2 cellular contexts compared by ENCODE assay signal in the genomic region with DNA sequence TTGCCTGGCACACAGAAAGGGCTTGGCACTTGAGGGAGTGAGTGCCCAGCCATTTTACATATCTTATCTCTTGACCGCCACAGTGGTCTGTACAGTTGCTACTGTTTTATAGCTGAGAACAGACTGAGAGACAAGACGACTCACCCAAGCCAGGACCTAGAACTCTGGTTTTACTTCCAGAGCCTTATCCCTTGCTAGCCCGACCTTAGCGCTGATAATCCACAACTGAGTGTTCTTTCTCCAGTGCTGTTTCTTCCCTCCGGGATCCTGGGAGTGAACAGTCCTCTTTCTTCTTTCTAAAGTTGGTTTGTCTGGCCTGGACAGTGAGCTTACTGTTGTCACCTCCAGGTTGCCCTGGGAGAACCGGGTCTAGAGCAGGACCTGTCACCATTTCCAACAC.
TF ChIP-seq lines count a peak whose summit lies in the region.

No MANE protein-coding gene starts in this region.

TF ChIP-seq in IMR-90, 13 proteins besides CTCF, POLR2A, EP300 and RAD21:
- no peak for TF ChIP-seq CHD1 (IDR thresholded peaks at IDR 0.05; ENCODE audit: low read depth, low read length)
- no peak for TF ChIP-seq MAZ (IDR thresholded peaks at IDR 0.05; ENCODE audit: borderline replicate concordance, low read depth, low read length)
- TF ChIP-seq USF2 (IDR thresholded peaks at IDR 0.05; ENCODE audit: low read depth, low read length): no peak
- no peak for TF ChIP-seq CEBPB (IDR thresholded peaks at IDR 0.05; ENCODE audit: low read depth, low read length)
- TF ChIP-seq NFE2L2 (IDR thresholded peaks at IDR 0.05; ENCODE audit: low read depth, low read length): no peak
- TF ChIP-seq, protein P1, sequence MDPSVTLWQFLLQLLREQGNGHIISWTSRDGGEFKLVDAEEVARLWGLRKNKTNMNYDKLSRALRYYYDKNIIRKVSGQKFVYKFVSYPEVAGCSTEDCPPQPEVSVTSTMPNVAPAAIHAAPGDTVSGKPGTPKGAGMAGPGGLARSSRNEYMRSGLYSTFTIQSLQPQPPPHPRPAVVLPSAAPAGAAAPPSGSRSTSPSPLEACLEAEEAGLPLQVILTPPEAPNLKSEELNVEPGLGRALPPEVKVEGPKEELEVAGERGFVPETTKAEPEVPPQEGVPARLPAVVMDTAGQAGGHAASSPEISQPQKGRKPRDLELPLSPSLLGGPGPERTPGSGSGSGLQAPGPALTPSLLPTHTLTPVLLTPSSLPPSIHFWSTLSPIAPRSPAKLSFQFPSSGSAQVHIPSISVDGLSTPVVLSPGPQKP (IDR thresholded peaks at IDR 0.05; ENCODE audit: borderline replicate concordance, low read depth, low read length): no peak
- no peak for TF ChIP-seq BHLHE40 (IDR thresholded peaks at IDR 0.05; ENCODE audit: low read depth, low read length)
- TF ChIP-seq MXI1 (IDR thresholded peaks at IDR 0.05; ENCODE audit: borderline replicate concordance, low read depth, low read length): no peak
- no peak for TF ChIP-seq FOS (IDR thresholded peaks at IDR 0.05; ENCODE audit: low read depth, low read length)
- TF ChIP-seq SMC3 (IDR thresholded peaks at IDR 0.05; ENCODE audit: low read depth, low read length): no peak
- no peak for TF ChIP-seq MAFK (IDR thresholded peaks at IDR 0.05; ENCODE audit: low read depth, low read length)
- TF ChIP-seq RFX5 (IDR thresholded peaks at IDR 0.05; ENCODE audit: low read depth, low read length): no peak
- no peak for TF ChIP-seq RCOR1 (IDR thresholded peaks at IDR 0.05; ENCODE audit: insufficient replicate concordance, low read length)
TF ChIP-seq in IMR-90: peak in this region for 0.

TF ChIP-seq in GM12878, 131 proteins besides CTCF, POLR2A, EP300 and RAD21:
- TF ChIP-seq POLR2AphosphoS5 (IDR thresholded peaks at IDR 0.05; ENCODE audit: low read length) (no peak), SUZ12 (IDR thresholded peaks at IDR 0.05; ENCODE audit: unreplicated experiment) (no peak), MYC (IDR thresholded peaks at IDR 0.05; ENCODE audit: insufficient read depth, insufficient read length, insufficient replicate concordance, low read length, severe bottlenecking) (no peak), ZSCAN29 (IDR thresholded peaks at IDR 0.05) (no peak), STAT3 (IDR thresholded peaks at IDR 0.05; ENCODE audit: low read depth, low read length) (no peak), BCLAF1 (IDR thresholded peaks at IDR 0.05) (no peak), ZNF274 (IDR thresholded peaks at IDR 0.05; ENCODE audit: insufficient read depth, insufficient read length) (no peak), HDGF (IDR thresholded peaks at IDR 0.05) (no peak), ZBTB4 (CRISPR knock-in tag; IDR thresholded peaks at IDR 0.05) (no peak), HCFC1 (IDR thresholded peaks at IDR 0.05; ENCODE audit: low read length) (no peak), TAF1 (IDR thresholded peaks at IDR 0.05; ENCODE audit: borderline replicate concordance, low read depth, low read length) (no peak), RBBP5 (conservative IDR thresholded peaks at IDR 0.05) (no peak), ESRRA (IDR thresholded peaks at IDR 0.05; ENCODE audit: low read length) (no peak), ZNF217 (IDR thresholded peaks at IDR 0.05) (no peak)
- TF ChIP-seq, protein P2, sequence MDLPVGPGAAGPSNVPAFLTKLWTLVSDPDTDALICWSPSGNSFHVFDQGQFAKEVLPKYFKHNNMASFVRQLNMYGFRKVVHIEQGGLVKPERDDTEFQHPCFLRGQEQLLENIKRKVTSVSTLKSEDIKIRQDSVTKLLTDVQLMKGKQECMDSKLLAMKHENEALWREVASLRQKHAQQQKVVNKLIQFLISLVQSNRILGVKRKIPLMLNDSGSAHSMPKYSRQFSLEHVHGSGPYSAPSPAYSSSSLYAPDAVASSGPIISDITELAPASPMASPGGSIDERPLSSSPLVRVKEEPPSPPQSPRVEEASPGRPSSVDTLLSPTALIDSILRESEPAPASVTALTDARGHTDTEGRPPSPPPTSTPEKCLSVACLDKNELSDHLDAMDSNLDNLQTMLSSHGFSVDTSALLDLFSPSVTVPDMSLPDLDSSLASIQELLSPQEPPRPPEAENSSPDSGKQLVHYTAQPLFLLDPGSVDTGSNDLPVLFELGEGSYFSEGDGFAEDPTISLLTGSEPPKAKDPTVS (IDR thresholded peaks at IDR 0.05; ENCODE audit: low read depth, low read length): no peak
TF ChIP-seq in GM12878: peak in this region for 0.
